In genomic region chr3:66489115-66489514, GRCh38 we compare ENCODE assay signal across 16 cellular contexts. TPM values are rescaled to one million over a fixed set of nuclear protein-coding genes. Genes with fewer than 3 reads are reported as not detected.
DNase-seq lines count a peak whose midpoint lies in the region; ATAC-seq, FAIRE-seq and TF ChIP-seq lines count a peak whose summit lies in the region.
"Had no signal": no experiment of that assay in that cellular context is flagged by ENCODE, and none has a peak within 500 bp of the region (broad histone marks: within the 10 kb centered on the region; RNA-seq: fewer than 3 reads in every experiment).

No MANE protein-coding gene starts in this region.

- peak overlapping the region; percentile 87 for H3K4me3 Mint-ChIP-seq in activated T-helper 17 cell treated with anti-CD3 and anti-CD28 coated beads, Interleukin-2, amount 50 U/mL, for 72 hours
- peak overlapping the region; percentile 32 for H3K4me3 Mint-ChIP-seq in neural crest cell

- POLR2A ChIA-PET in HepG2 (lab: Yijun Ruan, JAX) = interaction anchor here (1.2 to 5.5 kb wide), 2 partner anchors 7 to 9 kb away, joined by 3 to 26 read pairs; no protein-coding TSS in a partner anchor

- no peaks in the 10 kb centered on the region for H4K20me1 ChIP-seq in HepG2 (ENCODE audit: insufficient read depth, low read length)

- in situ Hi-C loops in HepG2 (cut with HindIII; ENCODE audit: extremely low pct_ligation_motif_present, low pct_unique_long_range_greater_than_20kb) = no loop called here

- no peak overlapping the region for H2AFZ ChIP-seq in HepG2 (ENCODE audit: low read length)

- TF ChIP-seq CTCF in HepG2 (CRISPR knock-in tag; IDR thresholded peaks at IDR 0.05) (no peak), right lobe of liver (IDR thresholded peaks at IDR 0.05) (no peak), neural crest cell (conservative IDR thresholded peaks at IDR 0.05) (no peak), dorsolateral prefrontal cortex (IDR thresholded peaks at IDR 0.05 in 54 of 56, conservative IDR thresholded peaks at IDR 0.05 in 2 of 56; ENCODE audit: low read depth in 1 of 56, partially characterized antibody in 56 of 56) (no peak)

- H3K27ac ChIP-seq in HepG2 (ENCODE audit: extremely low read length, insufficient read depth, low read length) = no peak overlapping the region
- H3K27ac ChIP-seq in right lobe of liver = no peak overlapping the region
- peak overlapping the region in 22 of 59 donors; percentile 7 to 98 (median 50) for H3K27ac ChIP-seq in dorsolateral prefrontal cortex

- no peak for FAIRE-seq in HepG2 (lab: Jason Lieb, UNC)
- FAIRE-seq: astrocyte had no signal

- WGBS in HepG2 (ENCODE audit: low lambda C conversion rate) = 96% methylated on average over 2 of the region's 2 CpGs
- WGBS in right lobe of liver (ENCODE audit: insufficient coverage, low coverage, low lambda C conversion rate, missing lambda C conversion rate) = 100% methylated on average over 2 of the region's 2 CpGs

- BruUV-seq in HepG2 (replicated peaks; lab: Mats Ljungman, UMichigan) = no TSS peak

- H3K27ac Mint-ChIP-seq in activated T-helper 17 cell treated with anti-CD3 and anti-CD28 coated beads, Interleukin-2, amount 50 U/mL, for 72 hours = peak overlapping the region; percentile 92
- H3K27ac Mint-ChIP-seq in neural crest cell (ENCODE audit: unreplicated experiment) = no peak overlapping the region

- H3K36me3 ChIP-seq in HepG2 (replicated peaks in 1 of 2; ENCODE audit: control insufficient read depth in 1 of 2, insufficient read depth in 2 of 2, low read length in 2 of 2) (no peaks in the 10 kb centered on the region), right lobe of liver (no peaks in the 10 kb centered on the region)
- H3K36me3 ChIP-seq: spleen had no signal

- no peak overlapping the region for H3K4me3 ChIP-seq in HepG2 (replicated peaks in 1 of 3; ENCODE audit: insufficient read depth in 1 of 3, low read depth in 2 of 3, low read length in 3 of 3)
- H3K4me3 ChIP-seq in right lobe of liver = no peak overlapping the region
- H3K4me3 ChIP-seq in dorsolateral prefrontal cortex = no peak overlapping the region
- H3K4me3 ChIP-seq: lung, spleen had no signal

- no peak for TF ChIP-seq EP300 in HepG2 (IDR thresholded peaks at IDR 0.05; ENCODE audit: low read depth in 2 of 2, low read length in 2 of 2)
- TF ChIP-seq EP300 in HepG2 (CRISPR knock-in tag; IDR thresholded peaks at IDR 0.05; ENCODE audit: borderline replicate concordance) = no peak

- no peak for TF ChIP-seq RAD21 in HepG2 (CRISPR knock-in tag; IDR thresholded peaks at IDR 0.05)

- no peak overlapping the region for H3K9ac ChIP-seq in HepG2 (ENCODE audit: insufficient read depth, low read depth, low read length)

- H3K9me3 ChIP-seq in HepG2 (ENCODE audit: low read length) = no peaks in the 10 kb centered on the region
- no peaks in the 10 kb centered on the region for H3K9me3 ChIP-seq in right lobe of liver
- H3K9me3 ChIP-seq: spleen had no signal

- TF ChIP-seq POLR2A in HepG2 (IDR thresholded peaks at IDR 0.05; ENCODE audit: insufficient read depth in 1 of 2, low read depth in 2 of 2, low read length in 2 of 2) (no peak), right lobe of liver (IDR thresholded peaks at IDR 0.05) (no peak)

- H3K4me2 ChIP-seq in HepG2 (ENCODE audit: low read depth, low read length) = no peak overlapping the region

- no peaks in the 10 kb centered on the region for H3K9me3 Mint-ChIP-seq in activated T-helper 17 cell treated with anti-CD3 and anti-CD28 coated beads, Interleukin-2, amount 50 U/mL, for 72 hours
- no peaks in the 10 kb centered on the region for H3K9me3 Mint-ChIP-seq in neural crest cell

- intact Hi-C loops in HepG2 (cut with micrococcal nuclease; ENCODE audit: unreplicated experiment) (no loop called here), right lobe of liver (cut with DNase I) (no loop called here), sciatic nerve (cut with DNase I) (no loop called here), dorsolateral prefrontal cortex (cut with DNase I) (no loop called here)

- no peak for ATAC-seq in HepG2
- no peak for ATAC-seq in right lobe of liver
- no peak for ATAC-seq in activated T-helper 17 cell treated with anti-CD3 and anti-CD28 coated beads, Interleukin-2, amount 50 U/mL, for 72 hours (replicated peaks)
- no peak for ATAC-seq in GM21515 (IDR thresholded peaks at IDR 0.05; ENCODE audit: unreplicated experiment)
- ATAC-seq in sciatic nerve = no peak
- no peak for ATAC-seq in GM18861 (IDR thresholded peaks at IDR 0.05; ENCODE audit: unreplicated experiment)

- peaks cover 91% of the 10 kb centered on the region for H3K4me1 ChIP-seq in HepG2 (ENCODE audit: insufficient read depth, low read length)
- peaks cover 0 to 32% (median 8%) of the 10 kb centered on the region in 4 donors for H3K4me1 ChIP-seq in right lobe of liver

- H3K36me3 Mint-ChIP-seq in activated T-helper 17 cell treated with anti-CD3 and anti-CD28 coated beads, Interleukin-2, amount 50 U/mL, for 72 hours (ENCODE audit: low read depth) = peaks cover 8% of the 10 kb centered on the region
- H3K36me3 Mint-ChIP-seq in neural crest cell (ENCODE audit: low read depth) = no peaks in the 10 kb centered on the region

- H3K4me1 Mint-ChIP-seq in activated T-helper 17 cell treated with anti-CD3 and anti-CD28 coated beads, Interleukin-2, amount 50 U/mL, for 72 hours = peaks cover 67% of the 10 kb centered on the region
- H3K4me1 Mint-ChIP-seq in neural crest cell = peaks cover 86% of the 10 kb centered on the region

- H3K27me3 ChIP-seq in HepG2 (ENCODE audit: control insufficient read depth in 1 of 2, insufficient read depth in 2 of 2, low read length in 2 of 2) (no peaks in the 10 kb centered on the region), right lobe of liver (no peaks in the 10 kb centered on the region), dorsolateral prefrontal cortex (no peaks in the 10 kb centered on the region)
- H3K27me3 ChIP-seq: spleen had no signal

- no peak for DNase-seq in HepG2 (ENCODE audit: low spot score)
- DNase-seq in right lobe of liver = no peak
- DNase-seq in neural crest cell (ENCODE audit: low read depth, low spot score) = no peak
- no peak for DNase-seq in sciatic nerve (ENCODE audit: low spot score)
- DNase-seq in dorsolateral prefrontal cortex = no peak
- DNase-seq: AML-193; DMS79; NCI-H2171 treated with DMSO at 0.1 percent for 48 hours; NK-92 treated with Interleukin-12 subunit alpha and Interleukin-12 subunit beta, amount 100 ng/mL, for 24 hours; Right ventricle myocardium superior; spleen had no signal

- peaks cover 95% of the 10 kb centered on the region for H3K79me2 ChIP-seq in HepG2 (ENCODE audit: insufficient read depth, low read length)

- CTCF ChIA-PET in HepG2 (lab: Yijun Ruan, JAX; ENCODE audit: low intra/inter-chr PET ratio, low total read pairs) = no interaction called here

- no peaks in the 10 kb centered on the region for H3K27me3 Mint-ChIP-seq in activated T-helper 17 cell treated with anti-CD3 and anti-CD28 coated beads, Interleukin-2, amount 50 U/mL, for 72 hours
- no peaks in the 10 kb centered on the region for H3K27me3 Mint-ChIP-seq in neural crest cell (ENCODE audit: low read depth)

TF ChIP-seq in HepG2, 621 proteins besides CTCF, POLR2A, EP300 and RAD21 (continues in another document):
- peak; percentile 77 for TF ChIP-seq ZNF121 (CRISPR knock-in tag; IDR thresholded peaks at IDR 0.05)

RNA-seq across cellular contexts. Expression of gene LRIG1, which starts 11.7 kb away (rescaled TPM):
- total RNA-seq in HepG2 (2016; rRNA removed; fragmentation: Illumina TruSeq; extraction: Trizol) = 16.3 and 24.8 TPM in 2 replicates
- total RNA-seq in HepG2 (2016; cell fraction: cytosol; rRNA removed; fragmentation: Illumina TruSeq; extraction: Trizol; ENCODE audit: low read depth) = 24.3 and 29.3 TPM in 2 replicates
- 14.1 and 27.5 TPM in 2 replicates for total RNA-seq in HepG2 (2016; cell fraction: insoluble cytoplasmic fraction; rRNA removed; fragmentation: Illumina TruSeq; extraction: Trizol)
- total RNA-seq in HepG2 (2016; cell fraction: membrane; rRNA removed; fragmentation: Illumina TruSeq; extraction: Trizol) = 13.9 and 14.8 TPM in 2 replicates
- total RNA-seq in HepG2 (2016; cell fraction: nucleus; rRNA removed; fragmentation: Illumina TruSeq; extraction: Trizol) = 30.1 and 36.3 TPM in 2 replicates
- polyA plus RNA-seq in HepG2 (2011; rRNA removed) = 17.8 and 23.5 TPM in 2 replicates
- 15.1 TPM in 2 replicates for polyA plus RNA-seq in HepG2 (2011; cell fraction: cytosol; rRNA removed)
- polyA plus RNA-seq in HepG2 (2011; cell fraction: nucleus; rRNA removed) = 38.4 and 48.0 TPM in 2 replicates
- 18.0 and 20.2 TPM in 2 replicates for polyA plus RNA-seq in HepG2 (2012)
- polyA plus RNA-seq in HepG2 (2016; cell fraction: cytosol; fragmentation: Illumina TruSeq; extraction: Trizol; ENCODE audit: low read depth) = 0.89 and 1.1 TPM in 2 replicates
- polyA plus RNA-seq in HepG2 (2016; cell fraction: insoluble cytoplasmic fraction; fragmentation: Illumina TruSeq; extraction: Trizol; ENCODE audit: low read depth) = 10.0 and 13.0 TPM in 2 replicates
- polyA plus RNA-seq in HepG2 (2016; cell fraction: membrane; fragmentation: Illumina TruSeq; extraction: Trizol; ENCODE audit: low read depth) = 3.6 and 4.4 TPM in 2 replicates
- 39.1 and 41.4 TPM in 2 replicates for polyA plus RNA-seq in HepG2 (2016; cell fraction: nucleus; fragmentation: Illumina TruSeq; extraction: Trizol; ENCODE audit: insufficient read depth, low read depth)
- 0.94 and 60.0 TPM in 2 replicates for polyA minus RNA-seq in HepG2 (2011; rRNA and poly(A)+ RNA removed; ENCODE audit: low replicate concordance)
- polyA minus RNA-seq in HepG2 (2011; cell fraction: cytosol; rRNA and poly(A)+ RNA removed) = 12.2 and 17.4 TPM in 2 replicates
- polyA minus RNA-seq in HepG2 (2011; cell fraction: nucleus; rRNA and poly(A)+ RNA removed) = 26.6 and 27.2 TPM in 2 replicates
- 10 to 100 TPM; 15.8 to 23.2 (median 17.8) TPM for total RNA-seq in right lobe of liver
- 10 to 100 TPM; 43.3 to 54.1 TPM for total RNA-seq in activated T-helper 17 cell treated with anti-CD3 and anti-CD28 coated beads, Interleukin-2, amount 50 U/mL, for 72 hours
- 167 and 178 TPM in 2 replicates for total RNA-seq in neural crest cell
- 50.8 TPM for total RNA-seq in sciatic nerve
- 100 to 1,000 TPM in 86 of 120 experiments, 10 to 100 TPM in 34; 65.6 to 291 (median 118) TPM for total RNA-seq in dorsolateral prefrontal cortex
